ENCODE assay signal across 16 cellular contexts in the genomic region with DNA sequence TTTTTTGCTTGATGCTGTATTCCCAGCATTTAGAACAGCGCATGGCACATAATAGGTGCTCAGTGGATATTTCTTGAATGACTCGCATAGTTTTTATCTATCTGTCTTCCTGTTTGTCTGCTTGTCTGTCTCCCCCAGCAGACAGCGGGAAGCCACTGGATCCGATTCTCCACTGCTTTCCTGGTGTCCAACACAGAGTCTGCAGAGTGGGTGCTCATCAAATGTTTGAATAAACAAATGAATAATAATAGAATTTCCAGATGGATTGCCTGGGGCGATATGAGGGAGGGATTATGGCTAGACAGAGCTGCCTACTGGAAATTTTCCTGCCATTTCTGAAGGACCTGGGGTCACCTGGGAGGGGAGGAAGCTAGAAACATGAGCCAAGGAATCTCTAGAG. TPM values are rescaled to one million over a fixed set of nuclear protein-coding genes. Genes with fewer than 3 reads are reported as not detected.
A peak's percentile ranks its signal among the peaks of the same experiment; 100 is the strongest.
DNase-seq lines count a peak whose midpoint lies in the region; FAIRE-seq and TF ChIP-seq lines count a peak whose summit lies in the region.
"Had no signal": no experiment of that assay in that cellular context is flagged by ENCODE, and none has a peak within 500 bp of the region (broad histone marks: within the 10 kb centered on the region; RNA-seq: fewer than 3 reads in every experiment).

No MANE protein-coding gene starts in this region.

- H3K4me3 ChIP-seq in kidney (ENCODE audit: low read length in 2 of 2) = no peak overlapping the region
- H3K4me3 ChIP-seq: GM23248 had no signal

- DNase-seq in COLO668 (lab: John Stamatoyannopoulos, UW; ENCODE audit: unreplicated experiment) (peak; percentile 18), NCI-H1417 treated with DMSO at 0.1 percent for 48 hours (lab: John Stamatoyannopoulos, UW) (peak; percentile 22), NCI-H526 (lab: John Stamatoyannopoulos, UW) (peak; percentile 93), kidney (peak; percentile 8), H4 (ENCODE audit: low spot score) (no peak), germinal center (ENCODE audit: low spot score) (no peak), NCI-H748 treated with DMSO at 0.1 percent for 48 hours (lab: John Stamatoyannopoulos, UW) (no peak)
- DNase-seq: 8988T; C1 segment of cervical spinal cord; CD4-positive, alpha-beta T cell; DMS79 treated with DMSO at 0.1 percent for 48 hours; GF-D8; GM23248; H7; IMR-90 had no signal

- H3K4me1 ChIP-seq in kidney (ENCODE audit: control insufficient read depth in 1 of 2, insufficient read depth in 1 of 2, low read depth in 1 of 2, low read length in 2 of 2) = no peaks in the 10 kb centered on the region

- no peaks in the 10 kb centered on the region for H3K36me3 ChIP-seq in kidney (ENCODE audit: control insufficient read depth in 1 of 2, insufficient read depth in 2 of 2, low read length in 2 of 2)

- no peak overlapping the region for H3K9ac ChIP-seq in kidney (ENCODE audit: low read length in 2 of 2)
- H3K9ac ChIP-seq: GM23248 had no signal

- FAIRE-seq in kidney (lab: Jason Lieb, UNC) = no peak

- TF ChIP-seq CTCF in kidney (IDR thresholded peaks at IDR 0.05; ENCODE audit: borderline replicate concordance, extremely low read depth, insufficient read depth) = no peak

- intact Hi-C loops in kidney (cut with DNase I) = no loop called here

- H3K9me3 ChIP-seq in kidney (ENCODE audit: control insufficient read depth in 1 of 2, low read length in 2 of 2) = no peaks in the 10 kb centered on the region

- H3K27ac ChIP-seq in kidney (ENCODE audit: low read depth in 2 of 2, low read length in 2 of 2) = no peak overlapping the region
- H3K27ac ChIP-seq: GM23248 had no signal

RNA-seq across cellular contexts. Expression of gene CDH22, which starts 18.9 kb away (rescaled TPM):
- total RNA-seq in kidney = 1.6 TPM
- 0.19 TPM for polyA plus RNA-seq in kidney (ENCODE audit: insufficient read depth, low read depth, low replicate concordance)
- total RNA-seq in H4 (2014; rRNA removed; shearing (Covaris generic)) = not detected in 2 replicates
- total RNA-seq: CD4-positive, alpha-beta T cell; GM23248; HT-29; IMR-90 had no signal
- polyA plus RNA-seq: GM23248, IMR-90 had no signal

Comparison
In these comparisons a context has a peak if more than half of its experiments do, and no peak if none do; other contexts are left out.
1. DNase-seq: peak in COLO668 (single experiment), NCI-H1417 treated with DMSO at 0.1 percent for 48 hours (single experiment), NCI-H526 (2 of 2) and kidney (single experiment); none in H4 (single experiment), germinal center (single experiment) and NCI-H748 treated with DMSO at 0.1 percent for 48 hours (single experiment).